ENCODE assay signal across 15 cellular contexts in the genomic region with DNA sequence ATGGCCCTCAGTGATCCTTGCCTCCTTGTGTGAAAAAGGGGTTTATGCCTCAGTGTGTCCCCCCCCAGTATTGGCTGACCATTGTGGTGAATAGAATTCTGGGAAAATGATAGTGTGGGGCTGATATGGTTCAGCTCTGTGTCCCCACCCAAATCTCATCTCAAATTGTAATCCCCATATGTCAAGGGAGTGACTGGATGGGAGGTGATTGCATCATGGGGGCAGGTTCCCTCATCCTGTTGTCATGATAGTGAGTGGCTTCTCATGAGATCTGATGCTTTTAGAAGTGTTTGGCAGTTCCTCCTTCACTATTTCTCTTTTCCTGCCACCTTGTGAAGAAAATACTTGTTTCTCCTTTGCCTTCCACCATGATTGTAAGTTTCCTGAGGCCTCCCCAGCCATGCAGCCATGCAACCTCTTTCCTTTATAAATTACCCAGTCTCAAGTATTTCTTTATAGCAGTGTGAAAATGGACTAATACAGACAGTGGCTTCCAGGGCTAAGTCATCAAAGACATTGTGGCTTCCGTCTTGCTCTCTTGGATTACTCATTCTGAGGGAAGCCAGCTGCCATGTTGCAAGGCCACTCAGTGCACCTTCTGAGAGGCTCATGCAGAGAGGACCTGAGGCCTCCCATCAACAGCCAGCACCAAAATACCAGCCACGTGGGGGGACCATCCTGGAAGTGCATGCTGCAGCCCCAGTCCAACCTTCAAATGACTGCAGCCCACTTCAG.
"Had no signal": no experiment of that assay in that cellular context is flagged by ENCODE, and none has a peak within 500 bp of the region (broad histone marks: within the 10 kb centered on the region; RNA-seq: fewer than 3 reads in every experiment).

No MANE protein-coding gene starts in this region.

- H3K36me3 Mint-ChIP-seq: activated naive CD4-positive, alpha-beta T cell treated with anti-CD3 and anti-CD28 coated beads, Interleukin-2, amount 50 U/mL, for 72 hours; stimulated activated naive B cell treated with anti-CD40 and anti-IgM and Interleukin-4, amounts not matched to agents 10 μg/mL and 1 μg/mL and 100 μg/mL, for 72 hours had no signal

- H3K4me2 ChIP-seq: hepatocyte had no signal

- H3K27me3 Mint-ChIP-seq: naive thymus-derived CD4-positive, alpha-beta T cell; stimulated activated naive B cell treated with anti-CD40 and anti-IgM and Interleukin-4, amounts not matched to agents 10 μg/mL and 1 μg/mL and 100 μg/mL, for 72 hours had no signal

- H2AFZ ChIP-seq: hepatocyte had no signal

- DNase-seq: activated gamma-delta T cell; activated T-cell treated with anti-CD3 and anti-CD28 coated beads, Interleukin-2, amount 50 U/mL, for 48 hours; caudate nucleus; colonic mucosa; left lung; mucosa of descending colon; naive thymus-derived CD4-positive, alpha-beta T cell; ovary; stimulated activated CD4-positive, alpha-beta T cell treated with anti-CD3 and anti-CD28 coated beads, Interleukin-2, amount 100 ng/mL, for 48 hours; stimulated activated naive B cell treated with anti-CD40 and anti-IgM and Interleukin-4, amounts not matched to agents 10 μg/mL and 1 μg/mL and 100 μg/mL, for 72 hours; thyroid gland; uterus had no signal

- H3K9me3 ChIP-seq: colonic mucosa, mucosa of descending colon, ovary, thyroid gland, uterus had no signal

- H3K27me3 ChIP-seq: colonic mucosa, esophagus muscularis mucosa, hepatocyte, left lung, ovary, thyroid gland, uterus had no signal

- H3K27ac Mint-ChIP-seq: activated naive CD4-positive, alpha-beta T cell treated with anti-CD3 and anti-CD28 coated beads, Interleukin-2, amount 50 U/mL, for 72 hours; stimulated activated naive B cell treated with anti-CD40 and anti-IgM and Interleukin-4, amounts not matched to agents 10 μg/mL and 1 μg/mL and 100 μg/mL, for 72 hours had no signal

- H3K4me3 ChIP-seq: colonic mucosa, esophagus muscularis mucosa, hepatocyte, left lung, mucosa of descending colon, ovary, thyroid gland, uterus had no signal

- H3K79me2 ChIP-seq: hepatocyte had no signal

- H3K27ac ChIP-seq: colonic mucosa, esophagus muscularis mucosa, hepatocyte, left lung, ovary, thyroid gland, uterus had no signal

- ATAC-seq: left lung; mucosa of descending colon; naive thymus-derived CD4-positive, alpha-beta T cell; stimulated activated naive B cell treated with anti-CD40 and anti-IgM and Interleukin-4, amounts not matched to agents 10 μg/mL and 1 μg/mL and 100 μg/mL, for 72 hours had no signal

- H3K4me1 ChIP-seq: colonic mucosa, esophagus muscularis mucosa, left lung, thyroid gland, uterus had no signal

- H3K36me3 ChIP-seq: colonic mucosa, esophagus muscularis mucosa, left lung, ovary, thyroid gland, uterus had no signal

- H3K4me3 Mint-ChIP-seq: naive thymus-derived CD4-positive, alpha-beta T cell; stimulated activated naive B cell treated with anti-CD40 and anti-IgM and Interleukin-4, amounts not matched to agents 10 μg/mL and 1 μg/mL and 100 μg/mL, for 72 hours had no signal
